Comparison of ENCODE assay signal across 29 cellular contexts in the genomic region with DNA sequence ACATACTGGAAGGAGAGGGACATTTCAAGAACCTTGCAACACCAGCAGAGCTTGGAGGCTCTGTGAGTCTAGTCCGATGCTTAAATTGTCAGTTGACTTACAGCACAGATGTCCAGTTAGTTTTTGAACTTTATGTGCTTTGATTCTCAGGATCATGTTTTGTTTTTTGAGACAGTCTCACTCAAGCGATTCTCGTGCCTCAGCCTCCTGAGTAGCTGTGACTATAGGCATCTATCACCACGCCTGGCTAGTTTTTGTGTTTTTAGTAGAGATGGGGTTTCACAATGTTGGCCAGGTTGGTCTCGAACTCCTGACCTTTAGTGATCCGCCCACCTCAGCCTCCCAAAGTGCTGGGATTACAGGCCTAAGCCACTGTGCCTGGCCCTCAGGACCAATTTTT. TPM values are rescaled to one million over a fixed set of nuclear protein-coding genes. Genes with fewer than 3 reads are reported as not detected.
DNase-seq lines count a peak whose midpoint lies in the region; ATAC-seq, FAIRE-seq and TF ChIP-seq lines count a peak whose summit lies in the region.
"Had no signal": no experiment of that assay in that cellular context is flagged by ENCODE, and none has a peak within 500 bp of the region (broad histone marks: within the 10 kb centered on the region; RNA-seq: fewer than 3 reads in every experiment).

No MANE protein-coding gene starts in this region.

- ATAC-seq in stimulated activated naive CD8-positive, alpha-beta T cell treated with anti-CD3 and anti-CD28 coated beads, Interleukin-15, Interleukin-2, amounts not matched to agents 100 U/mL and 50 U/mL, for 24 hours = no peak
- peak; percentile 42; the same call in 2 of the 3 replicates for ATAC-seq in GM12878
- ATAC-seq: CD8-positive, alpha-beta T cell had no signal

- H3K4me3 ChIP-seq in GM12878 (no peak overlapping the region), thyroid gland (replicated peaks in 1 of 3) (no peak overlapping the region)
- H3K4me3 ChIP-seq: HAP-1, MG63, PC-9 had no signal

- H2AFZ ChIP-seq in GM12878 (ENCODE audit: control insufficient read depth, low read depth, low read length) = no peak overlapping the region
- H2AFZ ChIP-seq: PC-9 had no signal

- no peaks in the 10 kb centered on the region for H4K20me1 ChIP-seq in GM12878 (ENCODE audit: control insufficient read depth, insufficient read depth)

- in situ Hi-C loops in GM12878 (cut with MboI) = no loop called here

- BruUV-seq in GM12878 (replicated peaks; lab: Mats Ljungman, UMichigan) = no TSS peak

- H3K9me3 ChIP-seq in GM12878 (replicated peaks; ENCODE audit: control insufficient read depth, insufficient read depth, low read length) (no peaks in the 10 kb centered on the region), thyroid gland (no peaks in the 10 kb centered on the region)
- H3K9me3 ChIP-seq: HAP-1, MG63 had no signal

- SMC1A ChIA-PET in GM12878 (lab: Charles Lee; ENCODE audit: uncharacterized antibody, unreplicated experiment) = no interaction called here

- H3K36me3 ChIP-seq in GM12878 (ENCODE audit: control insufficient read depth in 2 of 2, insufficient read depth in 2 of 2, low read length in 1 of 2) = no peaks in the 10 kb centered on the region
- no peaks in the 10 kb centered on the region for H3K36me3 ChIP-seq in thyroid gland
- H3K36me3 ChIP-seq: HAP-1, MG63 had no signal

- CTCF ChIA-PET in GM12878 (lab: Yijun Ruan, JAX) = interaction anchor here (1.8 kb wide), 1 partner anchor 19 kb away, joined by 4 read pairs; no protein-coding TSS in a partner anchor

- H3K4me1 ChIP-seq in GM12878 (ENCODE audit: control insufficient read depth, insufficient read depth, low read length) (no peaks in the 10 kb centered on the region), thyroid gland (peaks cover 8 to 14% of the 10 kb centered on the region in 2 donors)
- H3K4me1 ChIP-seq: HAP-1 had no signal

- no peaks in the 10 kb centered on the region for H3K36me3 Mint-ChIP-seq in stimulated activated naive CD8-positive, alpha-beta T cell treated with anti-CD3 and anti-CD28 coated beads, Interleukin-15, Interleukin-2, amounts not matched to agents 100 ng/mL and 50 ng/mL, for 24 hours (ENCODE audit: low read depth)
- no peaks in the 10 kb centered on the region for H3K36me3 Mint-ChIP-seq in nephron progenitor cell (ENCODE audit: low read depth)
- H3K36me3 Mint-ChIP-seq: CD8-positive, alpha-beta T cell had no signal

- no peak overlapping the region for H3K4me3 Mint-ChIP-seq in stimulated activated naive CD8-positive, alpha-beta T cell treated with anti-CD3 and anti-CD28 coated beads, Interleukin-15, Interleukin-2, amounts not matched to agents 100 ng/mL and 50 ng/mL, for 24 hours
- no peak overlapping the region for H3K4me3 Mint-ChIP-seq in nephron progenitor cell
- H3K4me3 Mint-ChIP-seq: B cell; CD8-positive, alpha-beta T cell; HFFc6 had no signal

- H3K27ac ChIP-seq in GM12878 (ENCODE audit: control insufficient read depth, insufficient read depth) (no peak overlapping the region), thyroid gland (peak overlapping the region; percentile 3 to 85 (median 51))
- H3K27ac ChIP-seq: C4-2B, PC-9 had no signal

- TF ChIP-seq POLR2A in GM12878 (IDR thresholded peaks at IDR 0.05; ENCODE audit: low read depth, low read length) (no peak), thyroid gland (IDR thresholded peaks at IDR 0.05) (no peak)

- FAIRE-seq in GM12878 (lab: Jason Lieb, UNC) = no peak
- FAIRE-seq: GM12892 had no signal

- no peaks in the 10 kb centered on the region for H3K27me3 ChIP-seq in GM12878 (replicated peaks in 1 of 2; ENCODE audit: control insufficient read depth in 2 of 2, insufficient read depth in 2 of 2, low read length in 1 of 2)
- H3K27me3 ChIP-seq in thyroid gland = no peaks in the 10 kb centered on the region
- H3K27me3 ChIP-seq: MG63 had no signal

- no peaks in the 10 kb centered on the region for H3K4me1 Mint-ChIP-seq in stimulated activated naive CD8-positive, alpha-beta T cell treated with anti-CD3 and anti-CD28 coated beads, Interleukin-15, Interleukin-2, amounts not matched to agents 100 ng/mL and 50 ng/mL, for 24 hours (ENCODE audit: low read depth)
- H3K4me1 Mint-ChIP-seq in nephron progenitor cell = peaks cover 27% of the 10 kb centered on the region
- H3K4me1 Mint-ChIP-seq: B cell had no signal

- H3K27me3 Mint-ChIP-seq in stimulated activated naive CD8-positive, alpha-beta T cell treated with anti-CD3 and anti-CD28 coated beads, Interleukin-15, Interleukin-2, amounts not matched to agents 100 ng/mL and 50 ng/mL, for 24 hours = peaks cover 36% of the 10 kb centered on the region
- peaks cover 5% of the 10 kb centered on the region for H3K27me3 Mint-ChIP-seq in nephron progenitor cell (ENCODE audit: low read depth, poor library complexity)

- DNase-seq in stimulated activated naive CD8-positive, alpha-beta T cell treated with anti-CD3 and anti-CD28 coated beads, Interleukin-15, Interleukin-2, amounts not matched to agents 100 U/mL and 50 U/mL, for 24 hours = no peak
- no peak for DNase-seq in GM12878 (ENCODE audit: low read depth, low spot score)
- peak; percentile 3 for DNase-seq in nephron progenitor cell
- DNase-seq in thyroid gland = peak; percentile 13 to 15
- no peak for DNase-seq in cerebellum (ENCODE audit: low spot score)
- DNase-seq in glomerular visceral epithelial cell (ENCODE audit: extremely low spot score) = no peak
- DNase-seq in NCI-H1417 (lab: John Stamatoyannopoulos, UW) = no peak
- DNase-seq: Calu3; CD8-positive, alpha-beta T cell; DMS79 treated with DMSO at 0.1 percent for 48 hours; GF-D8; HFFc6; IMR-90; KG1; MG63; NCI-H1694; NCI-H2029 treated with DMSO at 0.1 percent for 48 hours; NCI-H446 treated with DMSO at 0.1 percent for 48 hours; NCI-H526; NCI-H82; PC-9; RPMI8226; SHP77 had no signal

- TF ChIP-seq EP300 in GM12878 (IDR thresholded peaks at IDR 0.05; ENCODE audit: borderline replicate concordance in 1 of 2, control insufficient read depth in 1 of 2, low read depth in 2 of 2, low read length in 2 of 2) = no peak

- no peak overlapping the region for H3K4me2 ChIP-seq in GM12878 (ENCODE audit: control insufficient read depth, insufficient read depth)
- H3K4me2 ChIP-seq: PC-9 had no signal

- H3K27ac Mint-ChIP-seq in stimulated activated naive CD8-positive, alpha-beta T cell treated with anti-CD3 and anti-CD28 coated beads, Interleukin-15, Interleukin-2, amounts not matched to agents 100 ng/mL and 50 ng/mL, for 24 hours = peak overlapping the region; percentile 40
- H3K27ac Mint-ChIP-seq in nephron progenitor cell = no peak overlapping the region
- H3K27ac Mint-ChIP-seq: B cell; CD8-positive, alpha-beta T cell; HFFc6 had no signal

- intact Hi-C loops in GM12878 (cut with micrococcal nuclease; ENCODE audit: unreplicated experiment) = no loop called here
- intact Hi-C loops in thyroid gland (cut with DNase I) = no loop called here

- POLR2A ChIA-PET in GM12878 (lab: Charles Lee) = no interaction called here

- 30% methylated on average over 6 of the region's 6 CpGs for WGBS in GM12878 (ENCODE audit: insufficient coverage, insufficient replicate concordance, low lambda C conversion rate, missing lambda C conversion rate)
- WGBS in thyroid gland, 2 donors = 57 to 60% methylated on average over 6 of the region's 6 CpGs

- H3K9ac ChIP-seq in GM12878 (ENCODE audit: control insufficient read depth, insufficient read depth, low read length) = no peak overlapping the region

- H3K9me3 Mint-ChIP-seq in stimulated activated naive CD8-positive, alpha-beta T cell treated with anti-CD3 and anti-CD28 coated beads, Interleukin-15, Interleukin-2, amounts not matched to agents 100 ng/mL and 50 ng/mL, for 24 hours = no peaks in the 10 kb centered on the region
- no peaks in the 10 kb centered on the region for H3K9me3 Mint-ChIP-seq in nephron progenitor cell
- H3K9me3 Mint-ChIP-seq: CD8-positive, alpha-beta T cell had no signal

- no peaks in the 10 kb centered on the region for H3K79me2 ChIP-seq in GM12878 (ENCODE audit: control insufficient read depth, insufficient read depth, low read length)

- RAD21 ChIA-PET in GM12878 (lab: Charles Lee; ENCODE audit: unreplicated experiment) = interaction anchor here (1.0 kb wide), 1 partner anchor 16 kb away, joined by 3 read pairs; no protein-coding TSS in a partner anchor

- TF ChIP-seq CTCF in GM12878 (IDR thresholded peaks at IDR 0.05 in 2 of 3, conservative IDR thresholded peaks at IDR 0.05 in 1 of 3; ENCODE audit: control insufficient read depth in 2 of 3, extremely low read depth in 1 of 3, insufficient read depth in 1 of 3, low read depth in 3 of 3, low read length in 3 of 3) (no peak), nephron progenitor cell (IDR thresholded peaks at IDR 0.05) (no peak), thyroid gland (IDR thresholded peaks at IDR 0.05) (no peak)

- no peak for TF ChIP-seq RAD21 in GM12878 (IDR thresholded peaks at IDR 0.05; ENCODE audit: insufficient read depth, low read depth, low read length)

TF ChIP-seq in GM12878, 131 proteins besides CTCF, POLR2A, EP300 and RAD21 (continues in another document):
- TF ChIP-seq TAF1 (IDR thresholded peaks at IDR 0.05; ENCODE audit: borderline replicate concordance, low read depth, low read length) = no peak
- no peak for TF ChIP-seq NBN (IDR thresholded peaks at IDR 0.05)
- TF ChIP-seq CHD1 (IDR thresholded peaks at IDR 0.05; ENCODE audit: low read depth, low read length) = no peak

RNA-seq across cellular contexts. Expression of a gene that starts 31.8 kb away (rescaled TPM):
- 0.08 TPM in 1 of 2 replicates, not detected in the other for total RNA-seq in GM12878 (2013; cell fraction: nucleolus; rRNA removed)
- total RNA-seq in GM12878 (2014; rRNA removed) (not detected in 2 replicates), GM12878 (2014; rRNA removed; fragmentation: Illumina TruSeq; extraction: Trizol) (not detected in 2 replicates), GM12878 (2021) (0.05 and 0.13 TPM in 2 replicates), thyroid gland (100 to 1,000 TPM in 1 of 4 donors, 10 to 100 TPM in 3; 34.3 to 162 (median 61.8) TPM), cerebellum (0.27 TPM)
- 0.03 TPM for polyA plus RNA-seq in GM12878 (2011; ENCODE audit: low read depth)
- polyA plus RNA-seq in GM12878 (2011; rRNA removed) (not detected in 2 replicates), GM12878 (2014; fragmentation: Illumina TruSeq; extraction: Trizol) (not detected in 2 replicates), GM12878 (2014; fragmentation: Nextera tagmentation; extraction: Ambion mirVana) (not detected), GM12878 (2014; rRNA removed) (not detected in 2 replicates), GM12878 (2016; fragmentation: Nextera tagmentation; extraction: Ambion mirVana) (not detected)
- not detected in 2 replicates for polyA plus RNA-seq in GM12878 (2011; cell fraction: cytosol; rRNA removed)
- not detected in 2 replicates for polyA plus RNA-seq in GM12878 (2011; cell fraction: nucleus; rRNA removed)
- polyA plus RNA-seq in GM12878 (2012) = not detected in 2 replicates
- not detected in 2 replicates for polyA minus RNA-seq in GM12878 (2011; rRNA and poly(A)+ RNA removed)
- polyA minus RNA-seq in GM12878 (2011; cell fraction: cytosol; rRNA and poly(A)+ RNA removed) = not detected in 2 replicates
- under 0.01 TPM in 1 of 2 replicates, not detected in the other for polyA minus RNA-seq in GM12878 (2011; cell fraction: nucleus; rRNA and poly(A)+ RNA removed)
- total RNA-seq: A673; B cell; CD8-positive, alpha-beta T cell; HFFc6; IMR-90 had no signal
- polyA plus RNA-seq: IMR-90 had no signal

Comparison
In these comparisons a context has a peak if more than half of its experiments do, and no peak if none do; other contexts are left out.
1. DNase-seq: peak in nephron progenitor cell (single experiment) and thyroid gland (2 of 2); none in stimulated activated naive CD8-positive, alpha-beta T cell treated with anti-CD3 and anti-CD28 coated beads, Interleukin-15, Interleukin-2, amounts not matched to agents 100 U/mL and 50 U/mL, for 24 hours (single experiment), GM12878 (single experiment), cerebellum (single experiment), glomerular visceral epithelial cell (single experiment) and NCI-H1417 (0 of 3).
2. RNA of a gene that starts 31.8 kb away (total RNA-seq): 34.3 to 162 TPM in thyroid gland; 0.27 TPM in cerebellum (single experiment) and 0.05 to 0.13 TPM in GM12878; every median in the first group is over 10 times any median in the second.